In genomic region chr13:103066079-103066880, GRCh38 we compare ENCODE assay signal across 18 cellular contexts. TPM values are rescaled to one million over a fixed set of nuclear protein-coding genes. Genes with fewer than 3 reads are reported as not detected.
DNase-seq lines count a peak whose midpoint lies in the region; ATAC-seq and TF ChIP-seq lines count a peak whose summit lies in the region.
"Had no signal": no experiment of that assay in that cellular context is flagged by ENCODE, and none has a peak within 500 bp of the region (broad histone marks: within the 10 kb centered on the region; RNA-seq: fewer than 3 reads in every experiment).

A gene with protein sequence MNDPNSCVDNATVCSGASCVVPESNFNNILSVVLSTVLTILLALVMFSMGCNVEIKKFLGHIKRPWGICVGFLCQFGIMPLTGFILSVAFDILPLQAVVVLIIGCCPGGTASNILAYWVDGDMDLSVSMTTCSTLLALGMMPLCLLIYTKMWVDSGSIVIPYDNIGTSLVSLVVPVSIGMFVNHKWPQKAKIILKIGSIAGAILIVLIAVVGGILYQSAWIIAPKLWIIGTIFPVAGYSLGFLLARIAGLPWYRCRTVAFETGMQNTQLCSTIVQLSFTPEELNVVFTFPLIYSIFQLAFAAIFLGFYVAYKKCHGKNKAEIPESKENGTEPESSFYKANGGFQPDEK (minus strand): TSS chr13:103066417. CDS start chr13:103066249, 168 bp downstream.

- H3K27me3 ChIP-seq in GM23338 (ENCODE audit: insufficient read depth), result no peaks in the 10 kb centered on the region
- no peaks in the 10 kb centered on the region for H3K27me3 ChIP-seq in endodermal cell (ENCODE audit: control insufficient read depth, insufficient read depth, low read length, poor library complexity, severe bottlenecking)
- H3K27me3 ChIP-seq in neural cell (ENCODE audit: insufficient read depth, low read depth, low read length), result no peaks in the 10 kb centered on the region

- peak within 1 kb of the TSS; percentile 53 for H3K4me2 ChIP-seq in GM23338
- peak within 1 kb of the TSS; percentile 34 for H3K4me2 ChIP-seq in neural cell (ENCODE audit: low read length)

- DNase-seq in GM23338 (ENCODE audit: low spot score) (no peak), MV-4-11 (lab: John Stamatoyannopoulos, UW) (peak; percentile 53), endodermal cell (no peak), GM10248 (ENCODE audit: extremely low spot score) (no peak)
- DNase-seq: DMS153, KBM-7, NCI-H1048, NCI-H2081, NCI-H345, NCI-H526, OCI-M1 had no signal

- ATAC-seq in GM23338 (peak; percentile 37), GM18868 (IDR thresholded peaks at IDR 0.05; ENCODE audit: unreplicated experiment) (no peak), GM21423 (IDR thresholded peaks at IDR 0.05; ENCODE audit: unreplicated experiment) (no peak), HG03280 (IDR thresholded peaks at IDR 0.05; ENCODE audit: unreplicated experiment) (no peak)
- ATAC-seq: HCT116 had no signal

- no peaks in the 10 kb centered on the region for H3K9me3 Mint-ChIP-seq in GM23338
- no peaks in the 10 kb centered on the region for H3K9me3 Mint-ChIP-seq in endodermal cell

- no peaks in the 10 kb centered on the region for H3K9me3 ChIP-seq in endodermal cell (ENCODE audit: control insufficient read depth, low read length)
- no peaks in the 10 kb centered on the region for H3K9me3 ChIP-seq in neural cell (ENCODE audit: low read length)

- peak within 1 kb of the TSS; percentile 26 for H3K4me3 ChIP-seq in GM23338
- H3K4me3 ChIP-seq in endodermal cell (ENCODE audit: low read length), result no peak within 1 kb of the TSS
- peak within 1 kb of the TSS; percentile 44 for H3K4me3 ChIP-seq in neural cell (ENCODE audit: low read length)

- H2AFZ ChIP-seq in GM23338, result no peak within 1 kb of the TSS
- no peak within 1 kb of the TSS for H2AFZ ChIP-seq in neural cell (ENCODE audit: low read depth, low read length)

- H3K79me2 ChIP-seq in GM23338 (replicated peaks; ENCODE audit: insufficient read depth) (no peaks in the 10 kb centered on the region), neural cell (replicated peaks; ENCODE audit: insufficient read depth, low read length) (no peaks in the 10 kb centered on the region)

- no peaks in the 10 kb centered on the region for H4K20me1 ChIP-seq in GM23338 (replicated peaks; ENCODE audit: insufficient read depth)
- H4K20me1 ChIP-seq in neural cell (ENCODE audit: insufficient read depth), result no peaks in the 10 kb centered on the region

- TF ChIP-seq RAD21 in neural cell (conservative IDR thresholded peaks at IDR 0.05), result no peak

- no peaks in the 10 kb centered on the region; the same call in 1 of the 2 replicates for H3K9me2 ChIP-seq in GM23338 (ENCODE audit: insufficient read depth)
- H3K9me2 ChIP-seq in neural cell (ENCODE audit: insufficient read depth, low read length), result no peaks in the 10 kb centered on the region

- H3K4me1 ChIP-seq in GM23338 (ENCODE audit: insufficient read depth), result peaks cover 42% of the 10 kb centered on the region
- H3K4me1 ChIP-seq in endodermal cell (ENCODE audit: control insufficient read depth, insufficient read depth, low read length), result no peaks in the 10 kb centered on the region

- no peak for TF ChIP-seq EP300 in neural cell (conservative IDR thresholded peaks at IDR 0.05; ENCODE audit: poor library complexity, severe bottlenecking)

- H3K4me3 Mint-ChIP-seq in GM23338, result no peak within 1 kb of the TSS
- H3K4me3 Mint-ChIP-seq in endodermal cell, result no peak within 1 kb of the TSS

- H3K27ac ChIP-seq in GM23338 (ENCODE audit: low read depth) (no peak within 1 kb of the TSS), endodermal cell (ENCODE audit: low read depth, low read length) (peak within 1 kb of the TSS; percentile 48), neural cell (ENCODE audit: low read length) (peak within 1 kb of the TSS; percentile 80)
- H3K27ac ChIP-seq: C4-2B had no signal

- H3K27ac Mint-ChIP-seq in GM23338 (no peak within 1 kb of the TSS; the same call in 1 of the 2 replicates), endodermal cell (no peak within 1 kb of the TSS)

- CTCF ChIA-PET in GM10248 (lab: Yijun Ruan, JAX), result interaction anchor here (1.4 kb wide), 1 partner anchor 196 kb away, joined by 4 read pairs; no protein-coding TSS in a partner anchor

- POLR2A ChIA-PET in GM10248 (lab: Yijun Ruan, JAX), result no interaction called here

- H3K4me1 Mint-ChIP-seq in GM23338 (peaks cover 44% of the 10 kb centered on the region), endodermal cell (peaks cover 26% of the 10 kb centered on the region)

- H3K9ac ChIP-seq in endodermal cell (ENCODE audit: extremely low read depth, low read length, poor library complexity, severe bottlenecking) (no peak within 1 kb of the TSS), neural cell (ENCODE audit: low read length) (peak within 1 kb of the TSS; percentile 18)

- H3F3A ChIP-seq in GM23338 (replicated peaks; ENCODE audit: low read depth) (0 out of 2 replicates have a peak, but pooled peaks cover 2% of the 10 kb centered on the region), neural cell (ENCODE audit: insufficient read depth, low read length, poor library complexity, severe bottlenecking) (no peaks in the 10 kb centered on the region)

- H3K36me3 ChIP-seq in GM23338 (ENCODE audit: insufficient read depth), result no peaks in the 10 kb centered on the region
- H3K36me3 ChIP-seq in endodermal cell (ENCODE audit: control insufficient read depth, insufficient read depth, low read length), result no peaks in the 10 kb centered on the region
- no peaks in the 10 kb centered on the region for H3K36me3 ChIP-seq in neural cell (ENCODE audit: insufficient read depth, low read length)

- WGBS in endodermal cell (ENCODE audit: insufficient coverage in 1 of 2, insufficient read length in 1 of 2), 2 experiments, result 77 to 80% methylated on average over 5 to 9 of the region's 9 CpGs

- H3K27me3 Mint-ChIP-seq in GM23338 (ENCODE audit: insufficient read depth, low read depth, poor library complexity), result peaks cover 4% of the 10 kb centered on the region
- no peaks in the 10 kb centered on the region for H3K27me3 Mint-ChIP-seq in endodermal cell (ENCODE audit: insufficient read depth)

- H3K36me3 Mint-ChIP-seq in GM23338 (ENCODE audit: low read depth), result no peaks in the 10 kb centered on the region
- H3K36me3 Mint-ChIP-seq in endodermal cell (ENCODE audit: low read depth), result no peaks in the 10 kb centered on the region

- no peak for TF ChIP-seq CTCF in GM23338 (conservative IDR thresholded peaks at IDR 0.05; ENCODE audit: low read depth in 2 of 2)
- TF ChIP-seq CTCF in endodermal cell (conservative IDR thresholded peaks at IDR 0.05), result no peak
- no peak for TF ChIP-seq CTCF in neural cell (IDR thresholded peaks at IDR 0.05; ENCODE audit: poor library complexity, severe bottlenecking)
- TF ChIP-seq CTCF in GM10248 (IDR thresholded peaks at IDR 0.05; ENCODE audit: control extremely low read depth, extremely low read depth, low read depth, missing control alignments), result no peak

TF ChIP-seq in GM23338, 12 proteins besides CTCF, POLR2A, EP300 and RAD21:
- TF ChIP-seq ZNF114 (CRISPR knock-in tag; IDR thresholded peaks at IDR 0.05) (no peak), NANOG (IDR thresholded peaks at IDR 0.05; ENCODE audit: borderline replicate concordance) (peak; percentile 45; the same call in 1 of the 2 replicates)

TF ChIP-seq in neural cell, 6 proteins besides CTCF, POLR2A, EP300 and RAD21:
- TF ChIP-seq TAF1 (IDR thresholded peaks at IDR 0.05; ENCODE audit: low read depth) (no peak), EZH2 (IDR thresholded peaks at IDR 0.05; ENCODE audit: borderline replicate concordance, insufficient read depth, low read length, poor library complexity, severe bottlenecking) (no peak), REST (IDR thresholded peaks at IDR 0.05; ENCODE audit: borderline replicate concordance) (no peak), MXI1 (conservative IDR thresholded peaks at IDR 0.05; ENCODE audit: poor library complexity, severe bottlenecking) (no peak), POLR2AphosphoS5 (IDR thresholded peaks at IDR 0.05) (no peak), SMC3 (conservative IDR thresholded peaks at IDR 0.05; ENCODE audit: poor library complexity) (no peak)
TF ChIP-seq in neural cell: peak in this region for 0.

RNA-seq across cellular contexts. Expression of the gene that starts here (rescaled TPM):
- not detected in 2 replicates for total RNA-seq in GM23338 (2014; rRNA removed; shearing (Covaris generic))
- polyA plus RNA-seq in GM23338 (2016; fragmentation: Nextera tagmentation; extraction: Ambion mirVana) (not detected in 2 replicates), neural cell (not detected in 2 replicates)
- not detected for total RNA-seq in endodermal cell
- polyA plus RNA-seq in endodermal cell (2013, experiment 1 of 2), result not detected
- polyA plus RNA-seq in endodermal cell (2013, experiment 2 of 2), result not detected
- polyA minus RNA-seq in neural cell, result 0.23 TPM in 1 of 2 replicates, not detected in the other
- total RNA-seq: A673 had no signal

Comparison
In these comparisons a context has a peak if more than half of its experiments do, and no peak if none do; other contexts are left out.
1. Peak in ATAC-seq, H3K4me3 ChIP-seq and H3K4me2 ChIP-seq in GM23338; RNA of the gene not detected or under 1 TPM.